Comparison of ENCODE assay signal across 15 cellular contexts in genomic region chr14:100467046-100467750, GRCh38.
A peak's percentile ranks its signal among the peaks of the same experiment; 100 is the strongest.
DNase-seq lines count a peak whose midpoint lies in the region; ATAC-seq and TF ChIP-seq lines count a peak whose summit lies in the region.
"Had no signal": no experiment of that assay in that cellular context is flagged by ENCODE, and none has a peak within 500 bp of the region (broad histone marks: within the 10 kb centered on the region; RNA-seq: fewer than 3 reads in every experiment).

No MANE protein-coding gene starts in this region.

- intact Hi-C loops in Panc1 (cut with micrococcal nuclease; ENCODE audit: unreplicated experiment), result no loop called here

- H3K18ac ChIP-seq in mesendoderm (ENCODE audit: low read length), result no peak overlapping the region

- H2BK5ac ChIP-seq in mesendoderm (ENCODE audit: low read length), result no peak overlapping the region

- no peak overlapping the region for H4K5ac ChIP-seq in mesendoderm (ENCODE audit: low read length)

- DNase-seq in Panc1 (ENCODE audit: low read depth, low spot score), result no peak
- DNase-seq in cerebellar cortex (ENCODE audit: low spot score), result peak; percentile 81
- DNase-seq in nephron progenitor cell, result no peak
- no peak for DNase-seq in DMS 273 treated with DMSO at 0.1 percent for 48 hours (lab: John Stamatoyannopoulos, UW)
- no peak for DNase-seq in mesendoderm
- no peak for DNase-seq in immature natural killer cell
- DNase-seq: Caco-2; CD4-positive, CD25-positive, alpha-beta regulatory T cell; CD8-positive, alpha-beta T cell; DMS79; EL; GF-D8; GM23248 had no signal

- H4K8ac ChIP-seq in mesendoderm (ENCODE audit: low read depth, low read length), result no peak overlapping the region

- no peaks in the 10 kb centered on the region for H3K79me1 ChIP-seq in mesendoderm (ENCODE audit: low read length)

- H3K27me3 Mint-ChIP-seq in nephron progenitor cell (ENCODE audit: low read depth, poor library complexity) (peaks cover 15% of the 10 kb centered on the region), immature natural killer cell (ENCODE audit: low read depth in 3 of 3) (peaks cover 0 to 3% (median 0%) of the 10 kb centered on the region in 3 donors)
- H3K27me3 Mint-ChIP-seq: CD4-positive, CD25-positive, alpha-beta regulatory T cell had no signal

- H2BK120ac ChIP-seq in mesendoderm (ENCODE audit: low read depth, low read length), result no peak overlapping the region

- in situ Hi-C loops in Panc1 (cut with HindIII; ENCODE audit: low pct_unique_long_range_greater_than_20kb, low sequenced_read_pairs), result no loop called here

- no CpG with 5 or more reads among the region's 11 CpGs for WGBS in mesendoderm (ENCODE audit: extremely low coverage, insufficient coverage, low lambda C conversion rate)

- POLR2A ChIA-PET in Panc1 (lab: Charles Lee), result no interaction called here

- H2AK5ac ChIP-seq in mesendoderm (ENCODE audit: low read length), result no peak overlapping the region

- no peak for TF ChIP-seq CTCF in Panc1 (IDR thresholded peaks at IDR 0.05)
- no peak for TF ChIP-seq CTCF in nephron progenitor cell (IDR thresholded peaks at IDR 0.05)

- H3K27ac ChIP-seq in Panc1 (ENCODE audit: low read length), result 0 out of 2 replicates have a peak overlapping the region, but pooled peaks have one; percentile 17
- no peak overlapping the region for H3K27ac ChIP-seq in mesendoderm (ENCODE audit: low read depth, low read length)
- H3K27ac ChIP-seq: GM23248 had no signal

- no TSS peak for BruUV-seq in Panc1 (replicated peaks; lab: Mats Ljungman, UMichigan)

- H3K4me3 Mint-ChIP-seq in nephron progenitor cell (no peak overlapping the region), immature natural killer cell (no peak overlapping the region)
- H3K4me3 Mint-ChIP-seq: CD4-positive, CD25-positive, alpha-beta regulatory T cell; CD8-positive, alpha-beta T cell; H9 had no signal

- H3K79me2 ChIP-seq in mesendoderm (ENCODE audit: control insufficient read depth, insufficient read depth, low read length), result no peaks in the 10 kb centered on the region

- H2BK15ac ChIP-seq in mesendoderm (replicated peaks; ENCODE audit: low read depth), result no peak overlapping the region

- no peak overlapping the region for H3K9ac ChIP-seq in mesendoderm (ENCODE audit: low read length)
- H3K9ac ChIP-seq: GM23248 had no signal

- no peaks in the 10 kb centered on the region for H3K36me3 ChIP-seq in Panc1 (ENCODE audit: control insufficient read depth, insufficient read depth, low read length)
- H3K36me3 ChIP-seq in mesendoderm (ENCODE audit: control insufficient read depth, insufficient read depth, low read length), result no peaks in the 10 kb centered on the region

- peak overlapping the region; percentile 36 for H3K27ac Mint-ChIP-seq in nephron progenitor cell
- no peak overlapping the region for H3K27ac Mint-ChIP-seq in immature natural killer cell
- H3K27ac Mint-ChIP-seq: CD4-positive, CD25-positive, alpha-beta regulatory T cell; CD8-positive, alpha-beta T cell had no signal

- CTCF ChIA-PET in Panc1 (lab: Charles Lee), result no interaction called here

- H3K4me1 ChIP-seq in Panc1 (ENCODE audit: control insufficient read depth, insufficient read depth, low read length), result peaks cover 19% of the 10 kb centered on the region
- peaks cover 2% of the 10 kb centered on the region for H3K4me1 ChIP-seq in mesendoderm (ENCODE audit: control insufficient read depth, low read depth, low read length)
- H3K4me1 ChIP-seq: Caco-2 had no signal

- H3K27me3 ChIP-seq in Panc1 (ENCODE audit: control insufficient read depth, insufficient read depth, low read length), result no peaks in the 10 kb centered on the region
- no peaks in the 10 kb centered on the region for H3K27me3 ChIP-seq in mesendoderm (ENCODE audit: insufficient read depth, low read length, poor library complexity)

- H3K4me1 Mint-ChIP-seq in nephron progenitor cell (peaks cover 24% of the 10 kb centered on the region), immature natural killer cell (no peaks in the 10 kb centered on the region)

- H3K9me3 Mint-ChIP-seq in nephron progenitor cell (no peaks in the 10 kb centered on the region), immature natural killer cell (no peaks in the 10 kb centered on the region)
- H3K9me3 Mint-ChIP-seq: CD4-positive, CD25-positive, alpha-beta regulatory T cell; CD8-positive, alpha-beta T cell; H9 had no signal

- no peak overlapping the region for H3K4ac ChIP-seq in mesendoderm (ENCODE audit: low read depth, low read length)

- H3K23ac ChIP-seq in mesendoderm (ENCODE audit: low read length), result no peak overlapping the region

- H3K36me3 Mint-ChIP-seq in nephron progenitor cell (ENCODE audit: low read depth), result no peaks in the 10 kb centered on the region
- H3K36me3 Mint-ChIP-seq in immature natural killer cell, result peaks cover 0 to 11% (median 4%) of the 10 kb centered on the region in 3 donors

- H3K4me3 ChIP-seq in Panc1 (ENCODE audit: low read depth in 2 of 2, low read length in 2 of 2) (no peak overlapping the region), mesendoderm (ENCODE audit: low read length) (no peak overlapping the region)
- H3K4me3 ChIP-seq: GM23248 had no signal

- no peaks in the 10 kb centered on the region for H3K9me3 ChIP-seq in Panc1 (ENCODE audit: control insufficient read depth, insufficient read depth, low read depth, low read length)
- H3K9me3 ChIP-seq: Caco-2 had no signal

- no peak for ATAC-seq in Panc1
- ATAC-seq: CD8-positive, alpha-beta T cell; HCT116 had no signal

- no peak overlapping the region for H3K56ac ChIP-seq in mesendoderm (ENCODE audit: low read length)

- no peak overlapping the region for H3K4me2 ChIP-seq in mesendoderm (ENCODE audit: low read length)
